1 cellular context compared by ENCODE assay signal in the genomic region with DNA sequence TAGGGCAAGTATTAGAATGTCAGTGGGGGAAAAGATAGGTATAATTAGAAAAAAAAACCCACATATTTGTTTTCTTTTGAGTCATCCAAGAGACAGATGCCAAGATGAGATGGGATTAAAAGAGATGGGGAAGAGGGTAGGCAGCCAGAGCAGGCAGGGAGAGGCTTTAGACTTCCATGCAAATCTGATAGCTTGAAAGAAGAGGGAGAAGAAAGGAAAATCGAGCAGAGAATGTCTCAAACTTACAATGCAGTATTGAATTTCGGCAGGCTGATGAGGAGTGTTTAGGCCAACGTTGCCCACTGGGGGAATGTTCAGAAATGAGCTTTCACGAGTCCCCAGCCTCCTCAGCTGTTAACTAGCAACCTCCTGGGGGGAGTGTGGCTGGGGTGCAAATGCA.
A peak's percentile ranks its signal among the peaks of the same experiment; 100 is the strongest.
TF ChIP-seq lines count a peak whose summit lies in the region.

No MANE protein-coding gene starts in this region.

TF ChIP-seq in SK-N-SH treated with all-trans-retinoic acid at 6 μM for 48 hours, 23 proteins besides CTCF, POLR2A, EP300 and RAD21 (continued from another document):
- TF ChIP-seq ISL1 (CRISPR knock-in tag; IDR thresholded peaks at IDR 0.05) = peak; percentile 25; the same call in 1 of the 2 replicates
